ENCODE assay signal across 16 cellular contexts in genomic region chr18:3494245-3494526, GRCh38.
"Had no signal": no experiment of that assay in that cellular context is flagged by ENCODE, and none has a peak within 500 bp of the region (broad histone marks: within the 10 kb centered on the region; RNA-seq: fewer than 3 reads in every experiment).

No MANE protein-coding gene starts in this region.

- H3K4me3 ChIP-seq: pancreas had no signal

- H3K27me3 ChIP-seq: pancreas, tibial nerve had no signal

- H3K27ac Mint-ChIP-seq: activated CD8-positive, alpha-beta memory T cell treated with anti-CD3 and anti-CD28 coated beads, Interleukin-2, amount 10 ng/mL, durations not matched to agents 7 days and 5 days; activated naive CD4-positive, alpha-beta T cell treated with anti-CD3 and anti-CD28 coated beads, Interleukin-2, amount 10 ng/mL, durations not matched to agents 7 days and 5 days; stimulated activated effector memory CD8-positive, alpha-beta T cell treated with anti-CD3 and anti-CD28 coated beads, Interleukin-12 subunit alpha, Interleukin-12 subunit beta, amount 100 ng/mL, for 72 hours had no signal

- H3K4me1 ChIP-seq: pancreas had no signal

- DNase-seq: activated CD4-positive, alpha-beta T cell treated with anti-CD3 and anti-CD28 coated beads, Interleukin-2, amount 50 U/mL, for 4 hours; activated CD8-positive, alpha-beta memory T cell treated with anti-CD3 and anti-CD28 coated beads, Interleukin-2, amount 10 ng/mL, durations not matched to agents 7 days and 5 days; activated naive CD4-positive, alpha-beta T cell treated with anti-CD3 and anti-CD28 coated beads, Interleukin-2, amount 10 ng/mL, durations not matched to agents 7 days and 5 days; activated T-cell treated with anti-CD3 and anti-CD28 coated beads, Interleukin-2, amount 50 U/mL, for 1 hour; heart left ventricle; left cardiac atrium; mammary epithelial cell; naive thymus-derived CD8-positive, alpha-beta T cell; pancreas; stimulated activated CD4-positive, alpha-beta T cell treated with anti-CD3 and anti-CD28 coated beads, Interleukin-12 subunit alpha, Interleukin-12 subunit beta, amount 100 ng/mL, for 4 hours had no signal

- H3K9me3 Mint-ChIP-seq: activated naive CD4-positive, alpha-beta T cell treated with anti-CD3 and anti-CD28 coated beads, Interleukin-2, amount 10 ng/mL, durations not matched to agents 7 days and 5 days; naive thymus-derived CD8-positive, alpha-beta T cell; stimulated activated effector memory CD8-positive, alpha-beta T cell treated with anti-CD3 and anti-CD28 coated beads, Interleukin-12 subunit alpha, Interleukin-12 subunit beta, amount 100 ng/mL, for 72 hours had no signal

- H3K9me3 ChIP-seq: heart left ventricle, pancreas, tibial nerve had no signal

- H3K36me3 Mint-ChIP-seq: activated CD8-positive, alpha-beta memory T cell treated with anti-CD3 and anti-CD28 coated beads, Interleukin-2, amount 10 ng/mL, durations not matched to agents 7 days and 5 days; activated naive CD4-positive, alpha-beta T cell treated with anti-CD3 and anti-CD28 coated beads, Interleukin-2, amount 10 ng/mL, durations not matched to agents 7 days and 5 days; stimulated activated effector memory CD8-positive, alpha-beta T cell treated with anti-CD3 and anti-CD28 coated beads, Interleukin-12 subunit alpha, Interleukin-12 subunit beta, amount 100 ng/mL, for 72 hours had no signal

- H3K36me3 ChIP-seq: heart left ventricle, pancreas, tibial nerve had no signal

- ATAC-seq: activated CD4-positive, CD25-positive, alpha-beta regulatory T cell treated with anti-CD3 and anti-CD28 coated beads, Interleukin-2, amount 50 U/mL, for 24 hours; activated CD8-positive, alpha-beta memory T cell treated with anti-CD3 and anti-CD28 coated beads, Interleukin-2, amount 10 ng/mL, durations not matched to agents 7 days and 5 days; heart left ventricle; left cardiac atrium; naive thymus-derived CD8-positive, alpha-beta T cell; pancreas; stimulated activated effector memory CD8-positive, alpha-beta T cell treated with anti-CD3 and anti-CD28 coated beads, Interleukin-12 subunit alpha, Interleukin-12 subunit beta, amount 100 ng/mL, for 72 hours had no signal

- FAIRE-seq: astrocyte, bronchial epithelial cell, frontal cortex, pancreas had no signal

- H3K27ac ChIP-seq: pancreas had no signal

- H3K4me3 Mint-ChIP-seq: activated CD8-positive, alpha-beta memory T cell treated with anti-CD3 and anti-CD28 coated beads, Interleukin-2, amount 10 ng/mL, durations not matched to agents 7 days and 5 days; activated naive CD4-positive, alpha-beta T cell treated with anti-CD3 and anti-CD28 coated beads, Interleukin-2, amount 10 ng/mL, durations not matched to agents 7 days and 5 days; stimulated activated effector memory CD8-positive, alpha-beta T cell treated with anti-CD3 and anti-CD28 coated beads, Interleukin-12 subunit alpha, Interleukin-12 subunit beta, amount 100 ng/mL, for 72 hours had no signal
